Comparison of ENCODE assay signal across 27 cellular contexts in the genomic region with DNA sequence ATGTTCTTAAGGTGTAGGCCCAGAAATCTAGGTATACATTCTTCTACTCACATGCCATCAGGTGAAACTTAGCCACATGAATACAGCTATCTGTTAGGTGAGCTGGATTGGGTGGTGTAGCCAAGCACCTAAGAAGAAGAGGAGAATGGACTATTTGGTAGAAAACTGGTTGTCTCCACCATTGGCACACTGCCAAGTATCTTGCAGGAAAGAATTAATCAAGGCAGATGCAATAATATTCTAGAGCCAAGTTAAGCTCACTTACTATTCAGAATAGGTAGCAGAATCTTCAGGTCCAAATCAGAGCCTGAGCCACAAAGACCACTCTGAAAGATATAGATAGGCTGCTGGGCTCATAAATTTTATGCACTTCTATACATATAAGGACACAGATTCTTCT.
"Had no signal": no experiment of that assay in that cellular context is flagged by ENCODE, and none has a peak within 500 bp of the region (broad histone marks: within the 10 kb centered on the region; RNA-seq: fewer than 3 reads in every experiment).

No MANE protein-coding gene starts in this region.

- H3K27ac Mint-ChIP-seq: activated B cell treated with CpG ODN at 0.5 μM for 24 hours; activated naive CD8-positive, alpha-beta T cell treated with anti-CD3 and anti-CD28 coated beads, Interleukin-2, amount 10 ng/mL, durations not matched to agents 7 days and 5 days; brain; neural progenitor cell; stimulated activated memory B cell treated with anti-CD40 and anti-IgM and Interleukin-4, amounts not matched to agents 10 μg/mL and 1 μg/mL and 100 μg/mL, for 72 hours; T-helper 2 cell treated with Interferon-gamma antibody and Interleukin-4, amounts not matched to agents 5 μg/mL and 100 μg/mL, for 36 hours had no signal

- H3K27me3 Mint-ChIP-seq: activated B cell treated with CpG ODN at 0.5 μM for 24 hours; activated naive CD8-positive, alpha-beta T cell treated with anti-CD3 and anti-CD28 coated beads, Interleukin-2, amount 10 ng/mL, durations not matched to agents 7 days and 5 days; stimulated activated memory B cell treated with anti-CD40 and anti-IgM and Interleukin-4, amounts not matched to agents 10 μg/mL and 1 μg/mL and 100 μg/mL, for 72 hours had no signal

- H3K4me3 Mint-ChIP-seq: activated B cell treated with CpG ODN at 0.5 μM for 24 hours; activated naive CD8-positive, alpha-beta T cell treated with anti-CD3 and anti-CD28 coated beads, Interleukin-2, amount 10 ng/mL, durations not matched to agents 7 days and 5 days; brain; naive thymus-derived CD4-positive, alpha-beta T cell; neural progenitor cell; stimulated activated memory B cell treated with anti-CD40 and anti-IgM and Interleukin-4, amounts not matched to agents 10 μg/mL and 1 μg/mL and 100 μg/mL, for 72 hours; T-helper 2 cell treated with Interferon-gamma antibody and Interleukin-4, amounts not matched to agents 5 μg/mL and 100 μg/mL, for 36 hours had no signal

- H3K9me3 Mint-ChIP-seq: activated B cell treated with CpG ODN at 0.5 μM for 24 hours; neural progenitor cell; stimulated activated memory B cell treated with anti-CD40 and anti-IgM and Interleukin-4, amounts not matched to agents 10 μg/mL and 1 μg/mL and 100 μg/mL, for 72 hours had no signal

- H3K36me3 Mint-ChIP-seq: brain, neural progenitor cell had no signal

- H3K4me1 Mint-ChIP-seq: brain, neural progenitor cell had no signal

- DNase-seq: activated B cell treated with CpG ODN at 0.5 μM for 24 hours; activated CD8-positive, alpha-beta memory T cell treated with anti-CD3 and anti-CD28 coated beads for 24 hours; activated effector memory CD4-positive, alpha-beta T cell treated with Interleukin-2 at 50 U/mL for 16 hours; activated naive CD4-positive, alpha-beta T cell treated with Interleukin-2 at 50 U/mL for 16 hours; activated naive CD8-positive, alpha-beta T cell treated with anti-CD3 and anti-CD28 coated beads, Interleukin-2, amount 10 ng/mL, durations not matched to agents 7 days and 5 days; cerebellar nuclear complex; colonic mucosa; dorsolateral prefrontal cortex; effector memory CD4-positive, alpha-beta T cell; islet precursor cell; left cardiac atrium; left ventricle myocardium superior; midbrain; naive thymus-derived CD4-positive, alpha-beta T cell; occipital lobe; psoas muscle; stimulated activated CD4-positive, alpha-beta T cell treated with anti-CD3 and anti-CD28 coated beads, Interleukin-1b, Interleukin-23, amount 100 ng/mL, for 48 hours; stimulated activated CD4-positive, alpha-beta T cell treated with anti-CD3 and anti-CD28 coated beads, Interleukin-4, amount 100 ng/mL, for 4 hours; stimulated activated CD8-positive, alpha-beta memory T cell treated with anti-CD3 and anti-CD28 coated beads, Interleukin-4, amount 100 ng/mL, for 48 hours; stomach; thyroid gland; upper lobe of left lung had no signal

- ATAC-seq: gastroesophageal sphincter; left cardiac atrium; left ventricle myocardium superior; naive thymus-derived CD4-positive, alpha-beta T cell; psoas muscle; stimulated activated memory B cell treated with anti-CD40 and anti-IgM and Interleukin-4, amounts not matched to agents 10 μg/mL and 1 μg/mL and 100 μg/mL, for 72 hours had no signal
